In the genomic region with DNA sequence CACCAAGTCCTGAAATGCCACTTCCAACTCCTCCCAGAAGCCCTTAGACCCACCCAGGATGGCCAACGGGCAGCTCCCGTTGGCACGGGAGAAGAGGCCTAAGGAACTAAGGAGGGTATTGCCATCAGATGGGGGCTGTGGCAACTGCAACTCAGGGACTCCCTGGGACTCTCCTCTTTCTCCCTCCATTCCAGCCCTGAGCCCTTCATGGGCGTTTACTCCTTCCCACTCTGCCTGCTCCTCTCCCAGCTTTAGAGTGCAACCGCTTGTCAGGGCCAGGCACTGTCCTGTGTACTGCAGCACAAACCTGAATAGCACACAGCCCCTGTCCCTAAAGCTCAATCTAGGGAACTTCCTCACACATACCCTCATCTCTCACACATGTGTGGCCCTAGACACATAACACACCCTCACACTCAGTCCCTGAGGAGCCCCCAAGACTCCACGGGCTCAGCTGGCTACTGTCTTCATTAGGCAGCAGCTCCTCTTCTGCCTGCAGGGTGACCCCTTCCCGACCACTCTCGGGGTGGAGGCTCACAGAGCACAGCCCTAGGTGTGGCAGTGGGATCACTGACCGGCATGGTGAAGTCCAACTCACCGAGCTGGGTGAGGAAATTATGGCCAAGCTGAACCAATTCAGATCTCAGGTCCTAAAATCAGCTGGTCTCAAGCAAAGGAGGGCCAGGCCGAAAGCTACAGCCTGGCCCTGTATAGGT, we compare ENCODE assay signal across 19 cellular contexts.
"Had no signal": no experiment of that assay in that cellular context is flagged by ENCODE, and none has a peak within 500 bp of the region (broad histone marks: within the 10 kb centered on the region; RNA-seq: fewer than 3 reads in every experiment).

No MANE protein-coding gene starts in this region.

- H3K27ac ChIP-seq: RWPE1, SJCRH30 had no signal

- DNase-seq: KBM-7, MV-4-11, NCI-H1048, NCI-H1105, NCI-H1417, NCI-H1436 treated with DMSO at 0.1 percent for 48 hours, NCI-H1694, NCI-H187 treated with DMSO at 0.1 percent for 48 hours, NCI-H2081, NCI-H2107, NCI-H2227 treated with DMSO at 0.1 percent for 48 hours, NCI-H510A, NCI-H524 treated with DMSO at 0.1 percent for 48 hours, NCI-H69, NCI-H774, SHP77 treated with DMSO at 0.1 percent for 48 hours, SJCRH30 had no signal

- H3K4me3 ChIP-seq: SJCRH30 had no signal

- H3K36me3 ChIP-seq: SJCRH30 had no signal

- H3K4me1 ChIP-seq: SJCRH30 had no signal

- ATAC-seq: SK-N-SH treated with all-trans-retinoic acid at 6 μM for 48 hours had no signal

- H3K27me3 ChIP-seq: SJCRH30 had no signal

- H3K9me3 ChIP-seq: SJCRH30 had no signal
